In the genomic region with DNA sequence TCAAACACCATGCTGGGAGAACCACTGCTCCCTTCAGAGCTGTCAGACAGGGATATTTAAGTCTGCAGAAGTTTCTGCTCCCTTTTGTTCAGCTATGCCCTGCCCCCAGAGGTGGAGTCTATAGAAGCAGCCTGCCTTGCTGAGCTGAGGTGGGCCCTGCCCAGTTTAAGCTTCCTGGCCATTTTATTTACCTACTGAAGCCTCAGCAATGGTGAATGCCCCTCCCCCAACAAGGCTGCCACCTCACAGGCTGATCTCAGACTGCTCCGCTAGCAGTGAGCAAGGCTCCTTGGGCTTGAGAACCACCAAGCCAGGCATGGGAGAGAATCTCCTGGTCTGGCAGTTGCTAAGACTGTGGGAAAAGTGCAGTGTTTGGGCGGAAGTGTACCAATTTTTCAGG, we compare ENCODE assay signal across 1 cellular context.
TF ChIP-seq lines count a peak whose summit lies in the region.

No MANE protein-coding gene starts in this region.

TF ChIP-seq in HepG2, 621 proteins besides CTCF, POLR2A, EP300 and RAD21 (continued from another document):
- TF ChIP-seq ZNF281 (CRISPR knock-in tag; IDR thresholded peaks at IDR 0.05; ENCODE audit: borderline replicate concordance) (peak; percentile 24; the same call in 1 of the 2 replicates), TBX3 (IDR thresholded peaks at IDR 0.05; ENCODE audit: borderline replicate concordance) (no peak), ZBTB26 (CRISPR knock-in tag; IDR thresholded peaks at IDR 0.05; ENCODE audit: borderline replicate concordance) (no peak), UBTF (CRISPR knock-in tag; IDR thresholded peaks at IDR 0.05) (no peak), HES4 (CRISPR knock-in tag; IDR thresholded peaks at IDR 0.05; ENCODE audit: borderline replicate concordance) (no peak), CEBPG (CRISPR knock-in tag; IDR thresholded peaks at IDR 0.05) (no peak), DBP (CRISPR knock-in tag; IDR thresholded peaks at IDR 0.05; ENCODE audit: not compliant biosample characterization) (no peak), MATR3 (CRISPR knock-in tag; IDR thresholded peaks at IDR 0.05) (no peak)
